Comparison of ENCODE assay signal across 17 cellular contexts in genomic region chr20:51338692-51339440, GRCh38.
A peak's percentile ranks its signal among the peaks of the same experiment; 100 is the strongest.
DNase-seq lines count a peak whose midpoint lies in the region; TF ChIP-seq lines count a peak whose summit lies in the region.
"Had no signal": no experiment of that assay in that cellular context is flagged by ENCODE, and none has a peak within 500 bp of the region (broad histone marks: within the 10 kb centered on the region; RNA-seq: fewer than 3 reads in every experiment).

No MANE protein-coding gene starts in this region.

- no peak for TF ChIP-seq CTCF in smooth muscle cell (IDR thresholded peaks at IDR 0.05; ENCODE audit: borderline replicate concordance, insufficient read depth, poor library complexity, severe bottlenecking)

- H3K36me3 ChIP-seq in SJCRH30 (no peaks in the 10 kb centered on the region), smooth muscle cell (ENCODE audit: low read depth) (no peaks in the 10 kb centered on the region)
- H3K36me3 ChIP-seq: BLaER1 treated with 17β-estradiol and CSF1 and Interleukin-3, amounts not matched to agents 10 nM and 100 nM; neutrophil; thoracic aorta had no signal

- WGBS in smooth muscle cell (ENCODE audit: low lambda C conversion rate) = 92% methylated on average over 5 of the region's 5 CpGs

- no peak overlapping the region for H3K4me3 ChIP-seq in SJCRH30
- no peak overlapping the region for H3K4me3 ChIP-seq in smooth muscle cell
- H3K4me3 ChIP-seq: BLaER1 treated with 17β-estradiol and CSF1 and Interleukin-3, amounts not matched to agents 10 nM and 100 nM; thoracic aorta had no signal

- no peak overlapping the region for H2AFZ ChIP-seq in smooth muscle cell (ENCODE audit: low read depth)

- H3K27me3 ChIP-seq in SJCRH30 (no peaks in the 10 kb centered on the region), smooth muscle cell (ENCODE audit: low read depth) (no peaks in the 10 kb centered on the region)
- H3K27me3 ChIP-seq: BLaER1 treated with 17β-estradiol and CSF1 and Interleukin-3, amounts not matched to agents 10 nM and 100 nM had no signal

- peak overlapping the region; percentile 69 for H3K27ac ChIP-seq in SJCRH30
- H3K27ac ChIP-seq in epithelial cell of prostate = peak overlapping the region; percentile 71
- peak overlapping the region; percentile 97 for H3K27ac ChIP-seq in smooth muscle cell (ENCODE audit: low read depth)
- H3K27ac ChIP-seq: BLaER1 treated with 17β-estradiol and CSF1 and Interleukin-3, amounts not matched to agents 10 nM and 100 nM; neutrophil; thoracic aorta had no signal

- H3K9ac ChIP-seq in smooth muscle cell (ENCODE audit: low read depth) = peak overlapping the region; percentile 9
- H3K9ac ChIP-seq: BLaER1 treated with 17β-estradiol and CSF1 and Interleukin-3, amounts not matched to agents 10 nM and 100 nM had no signal

- no peaks in the 10 kb centered on the region for H4K20me1 ChIP-seq in smooth muscle cell (ENCODE audit: low read depth)
- H4K20me1 ChIP-seq: BLaER1 treated with 17β-estradiol and CSF1 and Interleukin-3, amounts not matched to agents 10 nM and 100 nM had no signal

- H3K79me2 ChIP-seq in smooth muscle cell (ENCODE audit: low read depth) = no peaks in the 10 kb centered on the region

- H3F3A ChIP-seq in smooth muscle cell (ENCODE audit: low read depth) = peaks cover 7% of the 10 kb centered on the region

- peaks cover 12% of the 10 kb centered on the region; the same call in 1 of the 2 replicates for H3K9me3 ChIP-seq in SJCRH30 (replicated peaks)
- H3K9me3 ChIP-seq in smooth muscle cell (replicated peaks; ENCODE audit: low read depth) = no peaks in the 10 kb centered on the region
- H3K9me3 ChIP-seq: neutrophil, thoracic aorta had no signal

- no peak overlapping the region for H3K4me2 ChIP-seq in smooth muscle cell

- H3K4me1 ChIP-seq in SJCRH30 = peaks cover 45% of the 10 kb centered on the region
- no peaks in the 10 kb centered on the region for H3K4me1 ChIP-seq in smooth muscle cell (ENCODE audit: low read depth)

- DNase-seq in HS-5 (ENCODE audit: low read depth) = peak; percentile 83
- no peak for DNase-seq in SJCRH30
- no peak for DNase-seq in epithelial cell of prostate (ENCODE audit: low read depth, low spot score)
- no peak for DNase-seq in smooth muscle cell (lab: John Stamatoyannopoulos, UW; ENCODE audit: unreplicated experiment)
- no peak for DNase-seq in NCI-H146 (lab: John Stamatoyannopoulos, UW)
- no peak for DNase-seq in NCI-H345 treated with DMSO at 0.1 percent for 48 hours (lab: John Stamatoyannopoulos, UW; ENCODE audit: unreplicated experiment)
- no peak for DNase-seq in stimulated activated naive CD4-positive, alpha-beta T cell treated with Interleukin-2 at 50 U/mL for 16 hours (lab: John Stamatoyannopoulos, UW)
- DNase-seq: activated CD4-positive, CD25-positive, alpha-beta regulatory T cell; aorta; DMS53; MV-4-11; NCI-H2081 treated with DMSO at 0.1 percent for 48 hours; stimulated activated CD4-positive, alpha-beta T cell treated with anti-CD3 and anti-CD28 coated beads, Interleukin-4, amount 100 ng/mL, for 1 hour; T-cell had no signal
